ENCODE assay signal across 19 cellular contexts in the genomic region with DNA sequence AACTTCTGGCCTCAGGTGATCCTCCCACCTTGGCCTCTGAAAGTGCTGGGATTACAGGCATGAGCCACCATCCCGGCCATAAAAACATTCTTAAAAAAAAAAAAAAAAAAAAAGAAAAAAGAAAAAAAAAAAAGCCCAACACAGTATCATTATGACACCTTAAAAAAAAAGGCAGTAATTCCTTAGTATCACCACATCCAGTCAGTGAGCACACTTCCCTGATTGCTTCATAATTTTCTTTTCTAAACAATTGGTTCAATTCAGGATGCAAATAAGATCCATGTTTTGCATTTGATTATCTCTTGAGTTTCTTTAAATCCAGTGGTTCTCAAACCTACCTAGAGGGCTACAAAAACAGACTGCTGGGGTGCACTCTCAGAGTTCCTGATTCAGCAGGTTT.
DNase-seq lines count a peak whose midpoint lies in the region; ATAC-seq and TF ChIP-seq lines count a peak whose summit lies in the region.
"Had no signal": no experiment of that assay in that cellular context is flagged by ENCODE, and none has a peak within 500 bp of the region (broad histone marks: within the 10 kb centered on the region; RNA-seq: fewer than 3 reads in every experiment).

No MANE protein-coding gene starts in this region.

- H3K9ac ChIP-seq in mammary epithelial cell (ENCODE audit: insufficient read depth, low read length) = no peak overlapping the region
- H3K9ac ChIP-seq in smooth muscle cell (ENCODE audit: low read depth) = no peak overlapping the region

- no peak overlapping the region for H3K4me3 ChIP-seq in mammary epithelial cell (replicated peaks in 1 of 3; ENCODE audit: insufficient read depth in 1 of 3, low read depth in 2 of 3, low read length in 3 of 3)
- no peak overlapping the region for H3K4me3 ChIP-seq in smooth muscle cell
- H3K4me3 ChIP-seq: Peyer's patch had no signal

- POLR2A ChIA-PET in MCF 10A (lab: Yijun Ruan, JAX) = no interaction called here

- H3K9me3 Mint-ChIP-seq in MCF 10A (ENCODE audit: unreplicated experiment) = no peaks in the 10 kb centered on the region
- H3K9me3 Mint-ChIP-seq in effector memory CD8-positive, alpha-beta T cell = no peaks in the 10 kb centered on the region
- H3K9me3 Mint-ChIP-seq: CD4-positive, CD25-positive, alpha-beta regulatory T cell had no signal

- CTCF ChIA-PET in MCF 10A (lab: Yijun Ruan, JAX) = interaction anchor here (0.7 kb wide), 1 partner anchor 194 kb away, joined by 3 read pairs; no protein-coding TSS in a partner anchor
- CTCF ChIA-PET in mammary epithelial cell (lab: Charles Lee; ENCODE audit: low non-redundant PET) = no interaction called here

- no peak overlapping the region for H3K27ac ChIP-seq in mammary epithelial cell (ENCODE audit: insufficient read depth, low read depth, low read length)
- H3K27ac ChIP-seq in smooth muscle cell (ENCODE audit: low read depth) = peak overlapping the region; percentile 90
- H3K27ac ChIP-seq: Peyer's patch had no signal

- in situ Hi-C loops in mammary epithelial cell (cut with MboI; ENCODE audit: low sequenced_read_pairs in 2 of 2) = no loop called here

- H3K4me1 ChIP-seq in mammary epithelial cell (ENCODE audit: insufficient read depth, low read length) = peaks cover 26% of the 10 kb centered on the region
- peaks cover 6% of the 10 kb centered on the region for H3K4me1 ChIP-seq in smooth muscle cell (ENCODE audit: low read depth)
- H3K4me1 ChIP-seq: Peyer's patch had no signal

- intact Hi-C loops in MCF 10A (cut with micrococcal nuclease) (no loop called here), mammary epithelial cell (cut with micrococcal nuclease) (no loop called here)

- no peak for ATAC-seq in effector memory CD8-positive, alpha-beta T cell (replicated peaks)
- no peak for ATAC-seq in GM21619 (IDR thresholded peaks at IDR 0.05; ENCODE audit: unreplicated experiment)
- ATAC-seq: SK-N-SH treated with all-trans-retinoic acid at 6 μM for 48 hours had no signal

- peaks cover 9% of the 10 kb centered on the region for H3F3A ChIP-seq in smooth muscle cell (ENCODE audit: low read depth)

- H2AFZ ChIP-seq in mammary epithelial cell (ENCODE audit: low read depth, low read length) = no peak overlapping the region
- no peak overlapping the region for H2AFZ ChIP-seq in smooth muscle cell (ENCODE audit: low read depth)

- TF ChIP-seq CTCF in MCF 10A (IDR thresholded peaks at IDR 0.05; ENCODE audit: unreplicated experiment) = no peak
- no peak for TF ChIP-seq CTCF in mammary epithelial cell (conservative IDR thresholded peaks at IDR 0.05 in 1 of 2, IDR thresholded peaks at IDR 0.05 in 1 of 2; ENCODE audit: extremely low read depth in 1 of 2, insufficient read depth in 1 of 2, low read depth in 1 of 2, low read length in 2 of 2)
- TF ChIP-seq CTCF in smooth muscle cell (IDR thresholded peaks at IDR 0.05; ENCODE audit: borderline replicate concordance, insufficient read depth, poor library complexity, severe bottlenecking) = no peak

- H3K27ac Mint-ChIP-seq in MCF 10A (ENCODE audit: low read depth, unreplicated experiment) = no peak overlapping the region
- H3K27ac Mint-ChIP-seq in effector memory CD8-positive, alpha-beta T cell = peak overlapping the region; percentile 44 to 63

- no peak overlapping the region for H3K4me3 Mint-ChIP-seq in MCF 10A (ENCODE audit: unreplicated experiment)
- H3K4me3 Mint-ChIP-seq in effector memory CD8-positive, alpha-beta T cell = no peak overlapping the region
- H3K4me3 Mint-ChIP-seq: CD4-positive, CD25-positive, alpha-beta regulatory T cell had no signal

- H3K36me3 ChIP-seq in mammary epithelial cell (ENCODE audit: insufficient read depth, low read length) = peaks cover 6% of the 10 kb centered on the region
- no peaks in the 10 kb centered on the region for H3K36me3 ChIP-seq in smooth muscle cell (ENCODE audit: low read depth)

- H3K4me2 ChIP-seq in mammary epithelial cell (ENCODE audit: insufficient read depth, low read depth, low read length) (no peak overlapping the region), smooth muscle cell (no peak overlapping the region)

- H3K27me3 ChIP-seq in mammary epithelial cell (ENCODE audit: insufficient read depth, low read length) (no peaks in the 10 kb centered on the region), smooth muscle cell (ENCODE audit: low read depth) (no peaks in the 10 kb centered on the region)
- H3K27me3 ChIP-seq: Peyer's patch had no signal

- WGBS in mammary epithelial cell (ENCODE audit: low coverage, missing lambda C conversion rate) = no CpG with 5 or more reads among the region's 1 CpG
- WGBS in smooth muscle cell (ENCODE audit: low lambda C conversion rate) = 85% methylated on average over 1 of the region's 1 CpG

- no peaks in the 10 kb centered on the region for H4K20me1 ChIP-seq in mammary epithelial cell (ENCODE audit: insufficient read depth, low read length)
- H4K20me1 ChIP-seq in smooth muscle cell (ENCODE audit: low read depth) = no peaks in the 10 kb centered on the region

- BruUV-seq in MCF 10A (replicated peaks; lab: Mats Ljungman, UMichigan) (no TSS peak), mammary epithelial cell (replicated peaks; lab: Mats Ljungman, UMichigan) (no TSS peak)

- peaks cover 31% of the 10 kb centered on the region for H3K4me1 Mint-ChIP-seq in MCF 10A (ENCODE audit: insufficient read depth, unreplicated experiment)
- H3K4me1 Mint-ChIP-seq in effector memory CD8-positive, alpha-beta T cell (ENCODE audit: low read depth in 2 of 2) = peaks cover 17 to 20% of the 10 kb centered on the region in 2 donors

- H3K79me2 ChIP-seq in mammary epithelial cell (ENCODE audit: insufficient read depth, low read length) (no peaks in the 10 kb centered on the region), smooth muscle cell (ENCODE audit: low read depth) (no peaks in the 10 kb centered on the region)

- H3K36me3 Mint-ChIP-seq in MCF 10A (ENCODE audit: insufficient read depth, unreplicated experiment) = peaks cover 59% of the 10 kb centered on the region
- peaks cover 63% of the 10 kb centered on the region for H3K36me3 Mint-ChIP-seq in effector memory CD8-positive, alpha-beta T cell (ENCODE audit: insufficient read depth)

- peak; percentile 29 for DNase-seq in MCF 10A (ENCODE audit: unreplicated experiment)
- DNase-seq in mammary epithelial cell = no peak
- peak; percentile 30 to 47 for DNase-seq in NCI-H526 (lab: John Stamatoyannopoulos, UW)
- DNase-seq in effector memory CD8-positive, alpha-beta T cell = no peak
- DNase-seq in smooth muscle cell (lab: John Stamatoyannopoulos, UW; ENCODE audit: unreplicated experiment) = no peak
- DNase-seq in stimulated activated naive CD4-positive, alpha-beta T cell (lab: John Stamatoyannopoulos, UW) = no peak
- DNase-seq in GM19240 (ENCODE audit: insufficient read length, low spot score) = no peak
- DNase-seq: AML-193; CD4-positive, CD25-positive, alpha-beta regulatory T cell; DND-41; GF-D8; H7; NCI-H1105 treated with DMSO at 0.1 percent for 48 hours; NCI-H187 treated with DMSO at 0.1 percent for 48 hours; NCI-H2171 treated with DMSO at 0.1 percent for 48 hours; Peyer's patch; SHP77 had no signal

- H3K9me3 ChIP-seq in mammary epithelial cell (replicated peaks; ENCODE audit: insufficient read depth, low read length) = no peaks in the 10 kb centered on the region
- H3K9me3 ChIP-seq in smooth muscle cell (replicated peaks; ENCODE audit: low read depth) = no peaks in the 10 kb centered on the region
- H3K9me3 ChIP-seq: Peyer's patch had no signal

- dilution Hi-C loops in mammary epithelial cell (cut with HindIII; ENCODE audit: low sequenced_read_pairs) = no loop called here

- no peaks in the 10 kb centered on the region for H3K27me3 Mint-ChIP-seq in MCF 10A (ENCODE audit: insufficient read depth, unreplicated experiment)
- H3K27me3 Mint-ChIP-seq in effector memory CD8-positive, alpha-beta T cell = no peaks in the 10 kb centered on the region
- H3K27me3 Mint-ChIP-seq: CD4-positive, CD25-positive, alpha-beta regulatory T cell had no signal

Comparison
In these comparisons a context has a peak if more than half of its experiments do, and no peak if none do; other contexts are left out.
1. DNase-seq: peak in MCF 10A (single experiment) and NCI-H526 (2 of 2); none in mammary epithelial cell (single experiment), effector memory CD8-positive, alpha-beta T cell (0 of 3), smooth muscle cell (single experiment), stimulated activated naive CD4-positive, alpha-beta T cell (0 of 6) and GM19240 (single experiment).